Comparison of ENCODE assay signal across 14 cellular contexts in the genomic region with DNA sequence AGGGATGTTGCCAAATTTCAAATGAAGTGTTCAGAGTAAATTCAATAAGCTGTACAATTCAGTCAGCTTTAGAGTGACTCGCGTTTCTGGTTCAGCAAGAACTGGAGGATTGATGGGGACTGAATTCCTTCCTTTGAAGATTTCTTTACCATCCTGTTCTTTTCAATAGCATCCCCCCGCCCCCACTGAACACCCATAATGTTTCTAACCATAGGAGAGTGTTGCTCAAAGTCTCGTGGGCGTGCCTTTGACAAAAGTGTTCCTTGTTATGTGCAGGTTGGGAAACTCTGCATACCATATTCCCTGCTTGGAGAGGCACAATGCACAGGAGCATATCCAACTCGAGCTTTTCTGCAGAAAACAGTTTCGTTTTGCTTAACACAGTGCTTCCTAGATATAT.
DNase-seq lines count a peak whose midpoint lies in the region; ATAC-seq and TF ChIP-seq lines count a peak whose summit lies in the region.
"Had no signal": no experiment of that assay in that cellular context is flagged by ENCODE, and none has a peak within 500 bp of the region (broad histone marks: within the 10 kb centered on the region; RNA-seq: fewer than 3 reads in every experiment).

No MANE protein-coding gene starts in this region.

- TF ChIP-seq EP300 in upper lobe of left lung (IDR thresholded peaks at IDR 0.05) = no peak

- ATAC-seq in right cardiac atrium = no peak
- ATAC-seq in upper lobe of left lung (ENCODE audit: low FRiP score in 2 of 2) = no peak
- ATAC-seq in GM21381 (IDR thresholded peaks at IDR 0.05; ENCODE audit: unreplicated experiment) = no peak
- ATAC-seq: T-cell had no signal

- no peak for TF ChIP-seq CTCF in right atrium auricular region (IDR thresholded peaks at IDR 0.05)
- TF ChIP-seq CTCF in upper lobe of left lung (IDR thresholded peaks at IDR 0.05) = no peak

- H3K4me3 ChIP-seq in right cardiac atrium (ENCODE audit: low read length) (peak overlapping the region; percentile 42), right atrium auricular region (peak overlapping the region in 1 of 2 donors; percentile 25), upper lobe of left lung (peak overlapping the region in 3 of 4 donors; percentile 20 to 33 (median 32))

- no peaks in the 10 kb centered on the region for H3K36me3 ChIP-seq in right atrium auricular region
- no peaks in the 10 kb centered on the region for H3K36me3 ChIP-seq in upper lobe of left lung

- H3K27me3 ChIP-seq in right cardiac atrium (ENCODE audit: control insufficient read depth, insufficient read depth) (no peaks in the 10 kb centered on the region), right atrium auricular region (no peaks in the 10 kb centered on the region), upper lobe of left lung (no peaks in the 10 kb centered on the region)

- no peaks in the 10 kb centered on the region for H3K9me3 ChIP-seq in right cardiac atrium (ENCODE audit: control insufficient read depth, low read length)
- no peaks in the 10 kb centered on the region for H3K9me3 ChIP-seq in right atrium auricular region
- no peaks in the 10 kb centered on the region for H3K9me3 ChIP-seq in upper lobe of left lung

- intact Hi-C loops in right cardiac atrium (cut with DNase I) = no loop called here

- H3K27ac ChIP-seq in right cardiac atrium (ENCODE audit: low read length) (no peak overlapping the region), right atrium auricular region (no peak overlapping the region), upper lobe of left lung (peak overlapping the region in 2 of 4 donors; percentile 35 to 40)
- H3K27ac ChIP-seq: KMS-11 had no signal

- 38% methylated on average over 7 of the region's 7 CpGs for WGBS in right cardiac atrium
- 10 to 34% methylated on average over 7 of the region's 7 CpGs for WGBS in upper lobe of left lung, 2 donors

- DNase-seq in right cardiac atrium = no peak
- DNase-seq in right atrium auricular region (ENCODE audit: low spot score) = no peak
- peak; percentile 41 for DNase-seq in astrocyte of the hippocampus (ENCODE audit: low read depth, low spot score)
- DNase-seq in left kidney (ENCODE audit: low read depth, low spot score) = peak; percentile 13
- peak in 1 of 2 donors; percentile 66 for DNase-seq in upper lobe of left lung
- DNase-seq in activated naive CD4-positive, alpha-beta T cell treated with anti-CD3 and anti-CD28 coated beads, Interleukin-2, amount 50 U/mL, for 16 hours = no peak
- no peak for DNase-seq in NK-92 treated with Interleukin-12 subunit alpha and Interleukin-12 subunit beta, amount 100 ng/mL, for 24 hours (lab: John Stamatoyannopoulos, UW)
- DNase-seq: activated CD4-positive, alpha-beta memory T cell treated with anti-CD3 and anti-CD28 coated beads for 36 hours; activated effector memory CD4-positive, alpha-beta T cell treated with Interleukin-2 at 50 U/mL for 16 hours; NCI-H2029 treated with DMSO at 0.1 percent for 48 hours; stimulated activated CD4-positive, alpha-beta T cell treated with anti-CD3 and anti-CD28 coated beads, Interleukin-12 subunit alpha, Interleukin-12 subunit beta, amount 100 ng/mL, for 4 hours; T-cell had no signal

- TF ChIP-seq POLR2A in upper lobe of left lung (IDR thresholded peaks at IDR 0.05) = no peak

- H3K4me1 ChIP-seq in right cardiac atrium (ENCODE audit: control insufficient read depth, insufficient read depth, low read length) (no peaks in the 10 kb centered on the region), right atrium auricular region (no peaks in the 10 kb centered on the region), upper lobe of left lung (no peaks in the 10 kb centered on the region)

Comparison
In these comparisons a context has a peak if more than half of its experiments do, and no peak if none do; other contexts are left out.
1. DNase-seq: peak in astrocyte of the hippocampus (single experiment) and left kidney (single experiment); none in right cardiac atrium (0 of 3), right atrium auricular region (single experiment), activated naive CD4-positive, alpha-beta T cell treated with anti-CD3 and anti-CD28 coated beads, Interleukin-2, amount 50 U/mL, for 16 hours (single experiment) and NK-92 treated with Interleukin-12 subunit alpha and Interleukin-12 subunit beta, amount 100 ng/mL, for 24 hours (single experiment).